7 cellular contexts compared by ENCODE assay signal in the genomic region with DNA sequence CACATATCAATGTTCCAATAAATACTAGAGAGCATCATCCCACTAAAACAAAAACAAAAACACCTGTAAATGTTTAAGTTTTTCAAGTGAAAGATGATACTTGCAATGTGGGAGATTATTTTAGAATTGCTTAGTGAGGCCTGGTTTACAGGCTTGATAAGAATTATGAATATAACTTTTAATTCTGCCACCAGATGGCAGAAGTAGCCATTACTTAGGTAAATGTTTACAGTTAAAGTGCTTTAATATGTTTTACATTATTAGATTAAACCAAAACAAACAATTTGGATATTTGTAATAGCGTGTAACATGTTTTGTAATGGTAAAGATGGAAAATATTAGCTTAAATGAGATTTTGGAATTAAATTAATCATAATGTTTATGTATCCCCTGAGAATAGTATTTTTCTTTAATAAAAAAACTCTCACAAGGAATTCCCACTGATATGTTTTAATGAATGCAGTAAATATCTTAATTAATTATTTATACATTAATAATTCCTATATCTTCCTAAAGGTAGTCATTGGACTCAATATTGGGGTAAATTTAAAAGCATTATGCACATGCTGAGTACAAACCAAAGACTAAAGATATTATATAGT.
A peak's percentile ranks its signal among the peaks of the same experiment; 100 is the strongest.
DNase-seq lines count a peak whose midpoint lies in the region; ATAC-seq, FAIRE-seq and TF ChIP-seq lines count a peak whose summit lies in the region.

No MANE protein-coding gene starts in this region.

- peak; percentile 33 for TF ChIP-seq CTCF in GM10248 (IDR thresholded peaks at IDR 0.05; ENCODE audit: control extremely low read depth, extremely low read depth, low read depth, missing control alignments)

- CTCF ChIA-PET in GM10248 (lab: Yijun Ruan, JAX), result interaction anchor here (0.9 kb wide), 1 partner anchor 384 kb away, joined by 3 read pairs; no protein-coding TSS in a partner anchor

- POLR2A ChIA-PET in GM10248 (lab: Yijun Ruan, JAX), result no interaction called here

- DNase-seq in GM10248 (ENCODE audit: extremely low spot score), result no peak
- DNase-seq in NCI-H1048 (lab: John Stamatoyannopoulos, UW), result peak; percentile 8
- DNase-seq in dermis blood vessel endothelial cell, result peak; percentile 32
- DNase-seq in pons (ENCODE audit: low spot score), result peak; percentile 69
- no peak for DNase-seq in GM19239 (ENCODE audit: insufficient read length, low spot score)

- ATAC-seq in HG03439 (IDR thresholded peaks at IDR 0.05; ENCODE audit: unreplicated experiment) (no peak), GM21786 (IDR thresholded peaks at IDR 0.05; ENCODE audit: unreplicated experiment) (no peak)

- FAIRE-seq in GM19239 (lab: Jason Lieb, UNC), result no peak

Comparison
In these comparisons a context has a peak if more than half of its experiments do, and no peak if none do; other contexts are left out.
1. DNase-seq: peak in NCI-H1048 (single experiment), dermis blood vessel endothelial cell (single experiment) and pons (single experiment); none in GM10248 (single experiment) and GM19239 (single experiment).